31 cellular contexts compared by ENCODE assay signal in genomic region chrX:120235284-120235683, GRCh38.
"Had no signal": no experiment of that assay in that cellular context is flagged by ENCODE, and none has a peak within 500 bp of the region (broad histone marks: within the 10 kb centered on the region; RNA-seq: fewer than 3 reads in every experiment).

No MANE protein-coding gene starts in this region.

- H3K27me3 Mint-ChIP-seq: dendritic cell treated with granulocyte-macrophage colony-stimulating factor and Interleukin-4, amounts not matched to agents 40 ng/mL and 50 ng/mL, for 4 days; memory B cell; naive thymus-derived CD4-positive, alpha-beta T cell; progenitor cell of endocrine pancreas; stimulated activated naive CD8-positive, alpha-beta T cell treated with anti-CD3 and anti-CD28 coated beads, Interleukin-15, amount 100 ng/mL, for 72 hours had no signal

- FAIRE-seq: endothelial cell of umbilical vein, keratinocyte had no signal

- H3K36me3 ChIP-seq: colonic mucosa, neural progenitor cell, suprapubic skin, transverse colon, upper lobe of right lung, uterus had no signal

- H3K27me3 ChIP-seq: colonic mucosa, esophagus muscularis mucosa, foreskin keratinocyte, gastroesophageal sphincter, neural progenitor cell, suprapubic skin, transverse colon, upper lobe of right lung had no signal

- H3K9ac ChIP-seq: neural progenitor cell, parathyroid adenoma had no signal

- H3K4me1 Mint-ChIP-seq: memory B cell; mesothelial cell of epicardium; nephron; neural progenitor cell; stimulated activated naive CD8-positive, alpha-beta T cell treated with anti-CD3 and anti-CD28 coated beads, Interleukin-15, amount 100 ng/mL, for 72 hours had no signal

- H3K4me3 Mint-ChIP-seq: dendritic cell treated with granulocyte-macrophage colony-stimulating factor and Interleukin-4, amounts not matched to agents 40 ng/mL and 50 ng/mL, for 4 days; memory B cell; mesothelial cell of epicardium; naive thymus-derived CD4-positive, alpha-beta T cell; nephron; neural progenitor cell; stimulated activated naive CD8-positive, alpha-beta T cell treated with anti-CD3 and anti-CD28 coated beads, Interleukin-15, amount 100 ng/mL, for 72 hours had no signal

- H3K9me3 ChIP-seq: colonic mucosa, esophagus muscularis mucosa, gastroesophageal sphincter, suprapubic skin, transverse colon, upper lobe of right lung, uterus had no signal

- DNase-seq: colonic mucosa; effector CD8-positive, alpha-beta T cell; foreskin keratinocyte; heart right ventricle; hippocampal formation; left ventricle myocardium superior; naive thymus-derived CD4-positive, alpha-beta T cell; stimulated activated CD4-positive, alpha-beta T cell treated with anti-CD3 and anti-CD28 coated beads, Interleukin-12 subunit alpha, Interleukin-12 subunit beta, amount 100 ng/mL, for 4 hours; stimulated activated CD4-positive, alpha-beta T cell treated with anti-CD3 and anti-CD28 coated beads, Interleukin-1b, Interleukin-23, amount 100 ng/mL, for 48 hours; stimulated activated CD4-positive, alpha-beta T cell treated with anti-CD3 and anti-CD28 coated beads, Interleukin-4, amount 100 ng/mL, for 1 hour; stimulated activated CD8-positive, alpha-beta memory T cell treated with anti-CD3 and anti-CD28 coated beads, Interleukin-4, amount 100 ng/mL, for 48 hours; stimulated activated naive CD4-positive, alpha-beta T cell; stimulated activated naive CD8-positive, alpha-beta T cell treated with anti-CD3 and anti-CD28 coated beads, Interleukin-15, amount 100 ng/mL, for 72 hours; transverse colon; upper lobe of right lung; uterus had no signal

- H3K36me3 Mint-ChIP-seq: mesothelial cell of epicardium had no signal

- H3K27ac Mint-ChIP-seq: dendritic cell treated with granulocyte-macrophage colony-stimulating factor and Interleukin-4, amounts not matched to agents 40 ng/mL and 50 ng/mL, for 4 days; memory B cell; mesothelial cell of epicardium; naive thymus-derived CD4-positive, alpha-beta T cell; nephron; neural progenitor cell; progenitor cell of endocrine pancreas; stimulated activated naive CD8-positive, alpha-beta T cell treated with anti-CD3 and anti-CD28 coated beads, Interleukin-15, amount 100 ng/mL, for 72 hours had no signal

- H3K27ac ChIP-seq: colonic mucosa, esophagus muscularis mucosa, foreskin keratinocyte, gastroesophageal sphincter, heart right ventricle, neural progenitor cell, parathyroid adenoma, suprapubic skin, transverse colon, upper lobe of right lung, uterus had no signal

- H3K4me3 ChIP-seq: colonic mucosa, esophagus muscularis mucosa, gastroesophageal sphincter, heart right ventricle, lung, neural progenitor cell, smooth muscle cell, suprapubic skin, transverse colon, upper lobe of right lung, uterus had no signal

- H3K4me1 ChIP-seq: colonic mucosa, esophagus muscularis mucosa, foreskin keratinocyte, gastroesophageal sphincter, heart right ventricle, neural progenitor cell, parathyroid adenoma, suprapubic skin, transverse colon, upper lobe of right lung, uterus had no signal

- ATAC-seq: foreskin keratinocyte; gastroesophageal sphincter; heart right ventricle; left ventricle myocardium superior; naive thymus-derived CD4-positive, alpha-beta T cell; sciatic nerve; stimulated activated naive CD8-positive, alpha-beta T cell treated with anti-CD3 and anti-CD28 coated beads, Interleukin-15, amount 100 ng/mL, for 72 hours; upper lobe of right lung had no signal
